31 cellular contexts compared by ENCODE assay signal in genomic region chr16:14495213-14496046, GRCh38.
DNase-seq lines count a peak whose midpoint lies in the region; ATAC-seq and TF ChIP-seq lines count a peak whose summit lies in the region.
"Had no signal": no experiment of that assay in that cellular context is flagged by ENCODE, and none has a peak within 500 bp of the region (broad histone marks: within the 10 kb centered on the region; RNA-seq: fewer than 3 reads in every experiment).

No MANE protein-coding gene starts in this region.

- H3K4me3 ChIP-seq in Caco-2 (ENCODE audit: low read depth, low read length) (no peak overlapping the region), psoas muscle (no peak overlapping the region)
- H3K4me3 ChIP-seq: colonic mucosa, HAP-1, left lung, PC-9, testis had no signal

- H3K9me3 ChIP-seq in Caco-2: no peaks in the 10 kb centered on the region
- no peaks in the 10 kb centered on the region for H3K9me3 ChIP-seq in psoas muscle
- H3K9me3 ChIP-seq: colonic mucosa, HAP-1, left lung, testis had no signal

- BruUV-seq in Caco-2 (replicated peaks; lab: Mats Ljungman, UMichigan): no TSS peak

- TF ChIP-seq CTCF in Caco-2 (IDR thresholded peaks at IDR 0.05; ENCODE audit: insufficient read depth in 1 of 2, low read depth in 1 of 2, low read length in 1 of 2, severe bottlenecking in 1 of 2, unreplicated experiment in 1 of 2) (no peak), endothelial cell (IDR thresholded peaks at IDR 0.05; ENCODE audit: unreplicated experiment) (no peak), psoas muscle (IDR thresholded peaks at IDR 0.05) (no peak)

- H3K9me3 Mint-ChIP-seq in activated naive CD4-positive, alpha-beta T cell treated with anti-CD3 and anti-CD28 coated beads, Interleukin-2, amount 50 U/mL, for 72 hours: no peaks in the 10 kb centered on the region
- H3K9me3 Mint-ChIP-seq in activated naive CD4-positive, alpha-beta T cell treated with anti-CD3 and anti-CD28 coated beads for 36 hours: no peaks in the 10 kb centered on the region
- no peaks in the 10 kb centered on the region for H3K9me3 Mint-ChIP-seq in Caco-2 (ENCODE audit: unreplicated experiment)
- no peaks in the 10 kb centered on the region for H3K9me3 Mint-ChIP-seq in endothelial cell (ENCODE audit: unreplicated experiment)
- H3K9me3 Mint-ChIP-seq: activated naive CD8-positive, alpha-beta T cell treated with anti-CD3 and anti-CD28 coated beads, Interleukin-2, amount 10 ng/mL, durations not matched to agents 7 days and 5 days; CD4-positive, alpha-beta memory T cell; naive thymus-derived CD8-positive, alpha-beta T cell had no signal

- no peak for DNase-seq in activated naive CD4-positive, alpha-beta T cell treated with anti-CD3 and anti-CD28 coated beads, Interleukin-2, amount 50 U/mL, for 72 hours (ENCODE audit: low spot score in 2 of 2)
- DNase-seq in activated naive CD4-positive, alpha-beta T cell treated with anti-CD3 and anti-CD28 coated beads for 36 hours: no peak
- DNase-seq in Caco-2 (no peak), endothelial cell (ENCODE audit: low spot score) (no peak), psoas muscle (no peak), MV-4-11 (lab: John Stamatoyannopoulos, UW) (no peak), SIG-M5 treated with dmso at 0.1 percent for 504 hours (lab: John Stamatoyannopoulos, UW; ENCODE audit: unreplicated experiment) (no peak)
- DNase-seq: activated CD4-positive, CD25-positive, alpha-beta regulatory T cell treated with anti-CD3 and anti-CD28 coated beads, Interleukin-2, amount 50 U/mL, for 72 hours; activated CD8-positive, alpha-beta memory T cell treated with anti-CD3 and anti-CD28 coated beads for 24 hours; activated effector memory CD4-positive, alpha-beta T cell treated with anti-CD3 and anti-CD28 coated beads, Interleukin-2, amount 50 U/mL, for 16 hours; activated naive CD8-positive, alpha-beta T cell treated with anti-CD3 and anti-CD28 coated beads, Interleukin-2, amount 10 ng/mL, durations not matched to agents 7 days and 5 days; activated T-cell treated with anti-CD3 and anti-CD28 coated beads for 4 hours; aorta; CD4-positive, alpha-beta memory T cell; colonic mucosa; DMS 273 treated with DMSO at 0.1 percent for 48 hours; effector CD4-positive, alpha-beta T cell; left lung; naive thymus-derived CD8-positive, alpha-beta T cell; NCI-H1417 treated with DMSO at 0.1 percent for 48 hours; NCI-H2029 treated with DMSO at 0.1 percent for 48 hours; NCI-H2227 treated with DMSO at 0.1 percent for 48 hours; NCI-H526; NK-92 treated with Interleukin-12 subunit alpha and Interleukin-12 subunit beta, amount 100 ng/mL, for 24 hours; PC-9; stimulated activated CD4-positive, alpha-beta T cell treated with anti-CD3 and anti-CD28 coated beads, Interleukin-1b, Interleukin-23, amount 100 ng/mL, for 48 hours; stimulated activated naive CD8-positive, alpha-beta T cell treated with anti-CD3 and anti-CD28 coated beads, Interleukin-15, Interleukin-2, amounts not matched to agents 100 U/mL and 50 U/mL, for 24 hours; testis had no signal

- intact Hi-C loops in activated naive CD4-positive, alpha-beta T cell treated with anti-CD3 and anti-CD28 coated beads for 36 hours (cut with micrococcal nuclease): no loop called here
- intact Hi-C loops in Caco-2 (cut with micrococcal nuclease; ENCODE audit: unreplicated experiment) (no loop called here), psoas muscle (cut with DNase I) (loop anchor here (2.0 to 10.0 kb wide), 2 partner anchors 191 to 195 kb away; no protein-coding TSS in a partner anchor)

- H3K27me3 Mint-ChIP-seq in activated naive CD4-positive, alpha-beta T cell treated with anti-CD3 and anti-CD28 coated beads for 36 hours (ENCODE audit: low read depth): no peaks in the 10 kb centered on the region
- no peaks in the 10 kb centered on the region for H3K27me3 Mint-ChIP-seq in Caco-2 (ENCODE audit: insufficient read depth, unreplicated experiment)
- H3K27me3 Mint-ChIP-seq in endothelial cell (ENCODE audit: unreplicated experiment): peaks cover 11% of the 10 kb centered on the region
- H3K27me3 Mint-ChIP-seq: activated naive CD8-positive, alpha-beta T cell treated with anti-CD3 and anti-CD28 coated beads, Interleukin-2, amount 10 ng/mL, durations not matched to agents 7 days and 5 days; CD4-positive, alpha-beta memory T cell; naive thymus-derived CD8-positive, alpha-beta T cell had no signal

- H3K36me3 Mint-ChIP-seq in activated naive CD4-positive, alpha-beta T cell treated with anti-CD3 and anti-CD28 coated beads, Interleukin-2, amount 50 U/mL, for 72 hours: peaks cover 5 to 14% of the 10 kb centered on the region in 2 donors
- H3K36me3 Mint-ChIP-seq in activated naive CD4-positive, alpha-beta T cell treated with anti-CD3 and anti-CD28 coated beads for 36 hours (ENCODE audit: low read depth): peaks cover 12% of the 10 kb centered on the region
- peaks cover 8% of the 10 kb centered on the region for H3K36me3 Mint-ChIP-seq in Caco-2 (ENCODE audit: insufficient read depth, unreplicated experiment)
- H3K36me3 Mint-ChIP-seq in endothelial cell (ENCODE audit: low read depth, unreplicated experiment): peaks cover 7% of the 10 kb centered on the region

- H3K36me3 ChIP-seq in Caco-2 (ENCODE audit: control insufficient read depth, insufficient read depth, low read length) (no peaks in the 10 kb centered on the region), psoas muscle (ENCODE audit: insufficient read depth in 1 of 2, low read depth in 1 of 2) (no peaks in the 10 kb centered on the region)
- H3K36me3 ChIP-seq: colonic mucosa, HAP-1, left lung had no signal

- CTCF ChIA-PET in activated naive CD4-positive, alpha-beta T cell treated with anti-CD3 and anti-CD28 coated beads for 36 hours (lab: Charles Lee): no interaction called here
- CTCF ChIA-PET in Caco-2 (lab: Charles Lee): no interaction called here

- POLR2A ChIA-PET in Caco-2 (lab: Charles Lee): no interaction called here

- peak overlapping the region; percentile 88 for H3K27ac ChIP-seq in psoas muscle
- H3K27ac ChIP-seq: colonic mucosa, epithelial cell of prostate, left lung, testis had no signal

- WGBS in psoas muscle, 3 donors: 93 to 95% (median 94%) methylated on average over 18 of the region's 18 CpGs

- ATAC-seq in activated naive CD4-positive, alpha-beta T cell treated with anti-CD3 and anti-CD28 coated beads, Interleukin-2, amount 50 U/mL, for 72 hours: no peak
- no peak for ATAC-seq in psoas muscle
- no peak for ATAC-seq in GM21717 (IDR thresholded peaks at IDR 0.05; ENCODE audit: unreplicated experiment)
- ATAC-seq: left lung; naive thymus-derived CD8-positive, alpha-beta T cell; stimulated activated naive CD8-positive, alpha-beta T cell treated with anti-CD3 and anti-CD28 coated beads, Interleukin-15, Interleukin-2, amounts not matched to agents 100 U/mL and 50 U/mL, for 24 hours had no signal

- H3K27ac Mint-ChIP-seq in activated naive CD4-positive, alpha-beta T cell treated with anti-CD3 and anti-CD28 coated beads, Interleukin-2, amount 50 U/mL, for 72 hours: peak overlapping the region; percentile 74 to 83
- H3K27ac Mint-ChIP-seq in activated naive CD4-positive, alpha-beta T cell treated with anti-CD3 and anti-CD28 coated beads for 36 hours: no peak overlapping the region
- peak overlapping the region; percentile 4 for H3K27ac Mint-ChIP-seq in Caco-2 (ENCODE audit: unreplicated experiment)
- H3K27ac Mint-ChIP-seq in endothelial cell (ENCODE audit: unreplicated experiment): peak overlapping the region; percentile 53
- H3K27ac Mint-ChIP-seq: activated naive CD8-positive, alpha-beta T cell treated with anti-CD3 and anti-CD28 coated beads, Interleukin-2, amount 10 ng/mL, durations not matched to agents 7 days and 5 days had no signal

- no peaks in the 10 kb centered on the region for H3K27me3 ChIP-seq in Caco-2 (replicated peaks; ENCODE audit: control insufficient read depth, insufficient read depth, low read length)
- H3K27me3 ChIP-seq in psoas muscle (ENCODE audit: insufficient read depth in 3 of 3, low read length in 2 of 3): no peaks in the 10 kb centered on the region
- H3K27me3 ChIP-seq: colonic mucosa, left lung, testis had no signal

- H3K4me3 Mint-ChIP-seq in activated naive CD4-positive, alpha-beta T cell treated with anti-CD3 and anti-CD28 coated beads for 36 hours: no peak overlapping the region
- H3K4me3 Mint-ChIP-seq in Caco-2 (ENCODE audit: unreplicated experiment) (no peak overlapping the region), endothelial cell (ENCODE audit: unreplicated experiment) (peak overlapping the region; percentile 39)
- H3K4me3 Mint-ChIP-seq: activated naive CD8-positive, alpha-beta T cell treated with anti-CD3 and anti-CD28 coated beads, Interleukin-2, amount 10 ng/mL, durations not matched to agents 7 days and 5 days; CD4-positive, alpha-beta memory T cell had no signal

- H3K4me1 Mint-ChIP-seq in activated naive CD4-positive, alpha-beta T cell treated with anti-CD3 and anti-CD28 coated beads for 36 hours (ENCODE audit: low read depth): peaks cover 20% of the 10 kb centered on the region
- H3K4me1 Mint-ChIP-seq in Caco-2 (ENCODE audit: low read depth, unreplicated experiment) (peaks cover 29% of the 10 kb centered on the region), endothelial cell (ENCODE audit: unreplicated experiment) (peaks cover 71% of the 10 kb centered on the region)

- H3K4me1 ChIP-seq in Caco-2 (peaks cover 4% of the 10 kb centered on the region), psoas muscle (peaks cover 66% of the 10 kb centered on the region)
- H3K4me1 ChIP-seq: colonic mucosa, left lung, testis had no signal

Comparison
In these comparisons a context has a peak if more than half of its experiments do, and no peak if none do; other contexts are left out.
1. intact Hi-C loops: an anchor here in psoas muscle (2.0 to 10.0 kb wide); none called in activated naive CD4-positive, alpha-beta T cell treated with anti-CD3 and anti-CD28 coated beads for 36 hours and Caco-2.